In the genomic region with DNA sequence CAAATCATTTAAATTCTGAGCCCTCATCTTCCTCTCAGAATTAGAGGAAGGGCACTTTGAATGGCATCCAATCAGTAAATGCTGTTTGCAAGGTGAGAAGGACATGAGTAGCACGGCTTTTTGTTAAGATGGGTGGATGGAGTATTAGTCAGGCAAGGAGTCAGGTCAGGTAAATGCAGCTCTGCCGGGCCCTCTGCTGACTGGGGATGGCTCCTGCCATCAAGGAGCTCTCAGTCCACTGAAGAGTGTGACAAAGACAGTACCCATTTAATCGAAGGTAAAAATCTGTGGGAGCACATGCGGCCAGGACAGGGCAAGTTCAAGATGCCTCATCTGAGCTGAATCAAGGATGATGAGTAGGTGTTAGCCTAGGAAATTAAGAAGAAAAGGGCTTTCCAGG, we compare ENCODE assay signal across 31 cellular contexts.
"Had no signal": no experiment of that assay in that cellular context is flagged by ENCODE, and none has a peak within 500 bp of the region (broad histone marks: within the 10 kb centered on the region; RNA-seq: fewer than 3 reads in every experiment).

No MANE protein-coding gene starts in this region.

- H3K4me1 ChIP-seq: ascending aorta, body of pancreas, SJSA1 had no signal

- H3K27me3 ChIP-seq: ascending aorta, body of pancreas had no signal

- H3K36me3 ChIP-seq: ascending aorta, SJSA1 had no signal

- H3K36me3 Mint-ChIP-seq: activated CD8-positive, alpha-beta memory T cell treated with anti-CD3 and anti-CD28 coated beads, Interleukin-2, amount 10 ng/mL, durations not matched to agents 7 days and 5 days; activated naive CD4-positive, alpha-beta T cell treated with anti-CD3 and anti-CD28 coated beads, Interleukin-2, amount 50 U/mL, for 72 hours; IgD-negative memory B cell had no signal

- H3K9me3 ChIP-seq: ascending aorta, body of pancreas, SJSA1 had no signal

- H3K27me3 Mint-ChIP-seq: activated B cell treated with CpG ODN at 0.5 μM for 24 hours; activated CD4-positive, alpha-beta T cell treated with anti-CD3 and anti-CD28 coated beads, Interleukin-2, amount 10 ng/mL, durations not matched to agents 24 days and 14 days; activated CD8-positive, alpha-beta memory T cell treated with anti-CD3 and anti-CD28 coated beads, Interleukin-2, amount 10 ng/mL, durations not matched to agents 7 days and 5 days; activated naive CD8-positive, alpha-beta T cell treated with anti-CD3 and anti-CD28 coated beads, Interleukin-2, amount 50 U/mL, for 24 hours; IgD-negative memory B cell had no signal

- H3K9me3 Mint-ChIP-seq: activated B cell treated with CpG ODN at 0.5 μM for 24 hours; activated T-cell treated with anti-CD3 and anti-CD28 coated beads, Interleukin-2, amount 50 U/mL, for 24 hours; activated T-helper 1 cell treated with anti-CD3 and anti-CD28 coated beads, Interleukin-12 subunit alpha, Interleukin-12 subunit beta, Interleukin-2, Interleukin-4 antibody, amounts not matched to agents 30 ng/mL and 10 ng/mL and 1 ng/mL, durations not matched to agents 14 hours and 24 hours and 36 hours; T-helper 1 cell treated with Interleukin-12 subunit alpha and Interleukin-12 subunit beta and Interleukin-4 antibody, amounts not matched to agents 30 μg/mL and 1 μg/mL, for 36 hours had no signal

- H3K4me3 Mint-ChIP-seq: activated B cell treated with CpG ODN at 0.5 μM for 24 hours; activated CD4-positive, alpha-beta T cell treated with anti-CD3 and anti-CD28 coated beads, Interleukin-2, amount 10 ng/mL, durations not matched to agents 24 days and 14 days; activated CD8-positive, alpha-beta memory T cell treated with anti-CD3 and anti-CD28 coated beads, Interleukin-2, amount 10 ng/mL, durations not matched to agents 7 days and 5 days; activated naive CD8-positive, alpha-beta T cell treated with anti-CD3 and anti-CD28 coated beads, Interleukin-2, amount 50 U/mL, for 24 hours; activated T-cell treated with anti-CD3 and anti-CD28 coated beads, Interleukin-2, amount 50 U/mL, for 24 hours; activated T-helper 1 cell treated with anti-CD3 and anti-CD28 coated beads, Interleukin-12 subunit alpha, Interleukin-12 subunit beta, Interleukin-2, Interleukin-4 antibody, amounts not matched to agents 30 ng/mL and 10 ng/mL and 1 ng/mL, durations not matched to agents 14 hours and 24 hours and 36 hours; IgD-negative memory B cell; T-helper 1 cell treated with Interleukin-12 subunit alpha and Interleukin-12 subunit beta and Interleukin-4 antibody, amounts not matched to agents 30 μg/mL and 1 μg/mL, for 36 hours had no signal

- ATAC-seq: activated CD8-positive, alpha-beta memory T cell treated with anti-CD3 and anti-CD28 coated beads, Interleukin-2, amount 10 ng/mL, durations not matched to agents 7 days and 5 days; activated naive CD4-positive, alpha-beta T cell treated with anti-CD3 and anti-CD28 coated beads, Interleukin-2, amount 50 U/mL, for 72 hours; activated naive CD8-positive, alpha-beta T cell treated with anti-CD3 and anti-CD28 coated beads, Interleukin-2, amount 50 U/mL, for 24 hours; body of pancreas; Panc1 had no signal

- H3K27ac ChIP-seq: ascending aorta, body of pancreas, RWPE1, SJSA1 had no signal

- H3K4me1 Mint-ChIP-seq: activated B cell treated with CpG ODN at 0.5 μM for 24 hours; activated CD4-positive, alpha-beta T cell treated with anti-CD3 and anti-CD28 coated beads, Interleukin-2, amount 10 ng/mL, durations not matched to agents 24 days and 14 days; activated CD8-positive, alpha-beta memory T cell treated with anti-CD3 and anti-CD28 coated beads, Interleukin-2, amount 10 ng/mL, durations not matched to agents 7 days and 5 days; activated naive CD8-positive, alpha-beta T cell treated with anti-CD3 and anti-CD28 coated beads, Interleukin-2, amount 50 U/mL, for 24 hours; IgD-negative memory B cell had no signal

- H3K4me3 ChIP-seq: ascending aorta, body of pancreas, SJSA1 had no signal

- H3K27ac Mint-ChIP-seq: activated B cell treated with CpG ODN at 0.5 μM for 24 hours; activated CD4-positive, alpha-beta T cell treated with anti-CD3 and anti-CD28 coated beads, Interleukin-2, amount 10 ng/mL, durations not matched to agents 24 days and 14 days; activated CD8-positive, alpha-beta memory T cell treated with anti-CD3 and anti-CD28 coated beads, Interleukin-2, amount 10 ng/mL, durations not matched to agents 7 days and 5 days; activated naive CD4-positive, alpha-beta T cell treated with anti-CD3 and anti-CD28 coated beads, Interleukin-2, amount 50 U/mL, for 72 hours; activated naive CD8-positive, alpha-beta T cell treated with anti-CD3 and anti-CD28 coated beads, Interleukin-2, amount 50 U/mL, for 24 hours; activated T-cell treated with anti-CD3 and anti-CD28 coated beads, Interleukin-2, amount 50 U/mL, for 24 hours; activated T-helper 1 cell treated with anti-CD3 and anti-CD28 coated beads, Interleukin-12 subunit alpha, Interleukin-12 subunit beta, Interleukin-2, Interleukin-4 antibody, amounts not matched to agents 30 ng/mL and 10 ng/mL and 1 ng/mL, durations not matched to agents 14 hours and 24 hours and 36 hours; IgD-negative memory B cell; T-helper 1 cell treated with Interleukin-12 subunit alpha and Interleukin-12 subunit beta and Interleukin-4 antibody, amounts not matched to agents 30 μg/mL and 1 μg/mL, for 36 hours had no signal

- DNase-seq: activated B cell treated with CpG ODN at 0.5 μM for 24 hours; activated CD4-positive, alpha-beta T cell treated with anti-CD3 and anti-CD28 coated beads for 1 hour; activated CD4-positive, alpha-beta T cell treated with anti-CD3 and anti-CD28 coated beads, Interleukin-2, amount 10 ng/mL, durations not matched to agents 24 days and 14 days; activated CD4-positive, alpha-beta T cell treated with anti-CD3 and anti-CD28 coated beads, Interleukin-2, amount 50 U/mL, for 48 hours; activated CD8-positive, alpha-beta memory T cell treated with anti-CD3 and anti-CD28 coated beads, Interleukin-2, amount 10 ng/mL, durations not matched to agents 7 days and 5 days; activated effector memory CD4-positive, alpha-beta T cell treated with Interleukin-2 at 50 U/mL for 16 hours; activated naive CD4-positive, alpha-beta T cell; activated naive CD8-positive, alpha-beta T cell treated with anti-CD3 and anti-CD28 coated beads, Interleukin-2, amount 50 U/mL, for 24 hours; activated T-cell treated with anti-CD3 and anti-CD28 coated beads, Interleukin-2, amount 50 U/mL, for 24 hours; amniotic stem cell; body of pancreas; central memory CD4-positive, alpha-beta T cell; KG1; NCI-H1048; NCI-H1417 treated with DMSO at 0.1 percent for 48 hours; NCI-H1694 treated with DMSO at 0.1 percent for 48 hours; NCI-H2029 treated with DMSO at 0.1 percent for 48 hours; NCI-H446 treated with DMSO at 0.1 percent for 48 hours; NCI-H524 treated with DMSO at 0.1 percent for 48 hours; NCI-H774; NK-92 treated with Interleukin-12 subunit alpha and Interleukin-12 subunit beta, amount 100 ng/mL, for 24 hours; OCI-M1; Right ventricle myocardium superior had no signal
